20 cellular contexts compared by ENCODE assay signal in genomic region chr10:95450188-95450587, GRCh38.
DNase-seq lines count a peak whose midpoint lies in the region; ATAC-seq, FAIRE-seq and TF ChIP-seq lines count a peak whose summit lies in the region.
"Had no signal": no experiment of that assay in that cellular context is flagged by ENCODE, and none has a peak within 500 bp of the region (broad histone marks: within the 10 kb centered on the region; RNA-seq: fewer than 3 reads in every experiment).

No MANE protein-coding gene starts in this region.

- FAIRE-seq in GM12878 (lab: Jason Lieb, UNC), result no peak
- FAIRE-seq: H54 had no signal

- 13% methylated on average over 4 of the region's 4 CpGs for WGBS in GM12878 (ENCODE audit: insufficient coverage, insufficient replicate concordance, low lambda C conversion rate, missing lambda C conversion rate)
- WGBS in gastroesophageal sphincter (ENCODE audit: low coverage in 1 of 2), 2 donors, result 58 to 75% methylated on average over 4 of the region's 4 CpGs
- 90 to 93% methylated on average over 4 of the region's 4 CpGs for WGBS in sigmoid colon, 2 donors
- WGBS in transverse colon (ENCODE audit: low coverage in 1 of 2), 2 donors, result 80 to 89% methylated on average over 3 to 4 of the region's 4 CpGs

- no peaks in the 10 kb centered on the region for H4K20me1 ChIP-seq in GM12878 (ENCODE audit: control insufficient read depth, insufficient read depth)

- no peak for TF ChIP-seq EP300 in GM12878 (IDR thresholded peaks at IDR 0.05; ENCODE audit: borderline replicate concordance in 1 of 2, control insufficient read depth in 1 of 2, low read depth in 2 of 2, low read length in 2 of 2)
- TF ChIP-seq EP300 in gastroesophageal sphincter (IDR thresholded peaks at IDR 0.05), result no peak
- TF ChIP-seq EP300 in sigmoid colon (IDR thresholded peaks at IDR 0.05), result no peak
- TF ChIP-seq EP300 in transverse colon (IDR thresholded peaks at IDR 0.05; ENCODE audit: low read depth), result no peak

- H3K4me2 ChIP-seq in GM12878 (ENCODE audit: control insufficient read depth, insufficient read depth), result no peak overlapping the region

- peak; percentile 59 for ATAC-seq in GM12878
- ATAC-seq in gastroesophageal sphincter, result no peak
- ATAC-seq in HG03521 (IDR thresholded peaks at IDR 0.05; ENCODE audit: unreplicated experiment), result no peak
- ATAC-seq: Panc1 had no signal

- CTCF ChIA-PET in GM12878 (lab: Yijun Ruan, JAX), result interaction anchor here (0.9 to 4.2 kb wide), 4 partner anchors 19 to 204 kb away, joined by 4 to 17 read pairs (median 10); no protein-coding TSS in a partner anchor

- TF ChIP-seq POLR2A in GM12878 (IDR thresholded peaks at IDR 0.05; ENCODE audit: low read depth, low read length) (no peak), gastroesophageal sphincter (IDR thresholded peaks at IDR 0.05) (no peak), sigmoid colon (IDR thresholded peaks at IDR 0.05) (no peak), transverse colon (IDR thresholded peaks at IDR 0.05) (no peak)

- H3K79me2 ChIP-seq in GM12878 (ENCODE audit: control insufficient read depth, insufficient read depth, low read length), result no peaks in the 10 kb centered on the region

- H2AFZ ChIP-seq in GM12878 (ENCODE audit: control insufficient read depth, low read depth, low read length), result no peak overlapping the region

- H3K9ac ChIP-seq in GM12878 (ENCODE audit: control insufficient read depth, insufficient read depth, low read length), result no peak overlapping the region

- no peak for DNase-seq in GM12878 (ENCODE audit: low read depth, low spot score)
- no peak for DNase-seq in sigmoid colon
- no peak for DNase-seq in transverse colon
- DNase-seq in NCI-H2171 (lab: John Stamatoyannopoulos, UW), result no peak
- DNase-seq in cerebellar nuclear complex (lab: John Stamatoyannopoulos, UW), result no peak
- DNase-seq: ACHN; C1 segment of cervical spinal cord; CD8-positive, alpha-beta memory T cell; DMS53; EL; IMR-90; Karpas-422; NCI-H1092; NCI-H1436 treated with DMSO at 0.1 percent for 48 hours; NCI-H2029; NCI-H2171 treated with DMSO at 0.1 percent for 48 hours had no signal

- no peaks in the 10 kb centered on the region for H3K9me3 ChIP-seq in GM12878 (replicated peaks; ENCODE audit: control insufficient read depth, insufficient read depth, low read length)
- H3K9me3 ChIP-seq in gastroesophageal sphincter, result no peaks in the 10 kb centered on the region
- no peaks in the 10 kb centered on the region for H3K9me3 ChIP-seq in sigmoid colon
- H3K9me3 ChIP-seq in transverse colon, result no peaks in the 10 kb centered on the region

- no peaks in the 10 kb centered on the region for H3K4me1 ChIP-seq in GM12878 (ENCODE audit: control insufficient read depth, insufficient read depth, low read length)
- H3K4me1 ChIP-seq in gastroesophageal sphincter, result peaks cover 23 to 97% (median 55%) of the 10 kb centered on the region in 3 donors
- H3K4me1 ChIP-seq in sigmoid colon, result peaks cover 0 to 100% (median 93%) of the 10 kb centered on the region in 4 donors
- peaks cover 14 to 45% (median 24%) of the 10 kb centered on the region in 4 donors for H3K4me1 ChIP-seq in transverse colon

- no peaks in the 10 kb centered on the region for H3K36me3 ChIP-seq in GM12878 (ENCODE audit: control insufficient read depth in 2 of 2, insufficient read depth in 2 of 2, low read length in 1 of 2)
- no peaks in the 10 kb centered on the region for H3K36me3 ChIP-seq in gastroesophageal sphincter
- H3K36me3 ChIP-seq in sigmoid colon, result peaks cover 0 to 4% (median 0%) of the 10 kb centered on the region in 4 donors
- no peaks in the 10 kb centered on the region for H3K36me3 ChIP-seq in transverse colon

- RAD21 ChIA-PET in GM12878 (lab: Charles Lee; ENCODE audit: unreplicated experiment), result no interaction called here

- in situ Hi-C loops in GM12878 (cut with MboI), result no loop called here
- in situ Hi-C loops in transverse colon (cut with MboI; ENCODE audit: low pct_ligation_motif_present in 1 of 4, low pct_unique_long_range_greater_than_20kb in 1 of 4, low sequenced_read_pairs in 3 of 4), result no loop called here

- no TSS peak for BruUV-seq in GM12878 (replicated peaks; lab: Mats Ljungman, UMichigan)

- no peak overlapping the region for H3K4me3 ChIP-seq in GM12878
- no peak overlapping the region for H3K4me3 ChIP-seq in gastroesophageal sphincter
- no peak overlapping the region for H3K4me3 ChIP-seq in sigmoid colon
- H3K4me3 ChIP-seq in transverse colon, result no peak overlapping the region

- TF ChIP-seq CTCF in GM12878 (IDR thresholded peaks at IDR 0.05 in 2 of 3, conservative IDR thresholded peaks at IDR 0.05 in 1 of 3; ENCODE audit: control insufficient read depth in 2 of 3, extremely low read depth in 1 of 3, insufficient read depth in 1 of 3, low read depth in 3 of 3, low read length in 3 of 3) (no peak), gastroesophageal sphincter (IDR thresholded peaks at IDR 0.05) (no peak), sigmoid colon (IDR thresholded peaks at IDR 0.05) (no peak), transverse colon (IDR thresholded peaks at IDR 0.05) (no peak)

- SMC1A ChIA-PET in GM12878 (lab: Charles Lee; ENCODE audit: uncharacterized antibody, unreplicated experiment), result interaction anchor here (1.1 to 3.2 kb wide), 2 partner anchors 20 to 76 kb away, joined by 3 to 16 read pairs; no protein-coding TSS in a partner anchor

- TF ChIP-seq RAD21 in GM12878 (IDR thresholded peaks at IDR 0.05; ENCODE audit: insufficient read depth, low read depth, low read length), result no peak

- POLR2A ChIA-PET in GM12878 (lab: Charles Lee), result no interaction called here

- H3K27ac ChIP-seq in GM12878 (ENCODE audit: control insufficient read depth, insufficient read depth) (no peak overlapping the region), gastroesophageal sphincter (peak overlapping the region; percentile 84 to 97 (median 93)), sigmoid colon (peak overlapping the region; percentile 84 to 98 (median 90)), transverse colon (peak overlapping the region; percentile 67 to 89 (median 88))

- intact Hi-C loops in GM12878 (cut with micrococcal nuclease; ENCODE audit: unreplicated experiment) (no loop called here), sigmoid colon (cut with DNase I) (no loop called here), transverse colon (cut with DNase I; ENCODE audit: low total_unique reads) (loop anchor here (1.0 kb wide), 1 partner anchor 26 kb away; no protein-coding TSS in a partner anchor)

- H3K27me3 ChIP-seq in GM12878 (replicated peaks in 1 of 2; ENCODE audit: control insufficient read depth in 2 of 2, insufficient read depth in 2 of 2, low read length in 1 of 2) (no peaks in the 10 kb centered on the region; a peak in 1 of 4 replicates), gastroesophageal sphincter (no peaks in the 10 kb centered on the region), sigmoid colon (no peaks in the 10 kb centered on the region), transverse colon (no peaks in the 10 kb centered on the region)

TF ChIP-seq in GM12878, 131 proteins besides CTCF, POLR2A, EP300 and RAD21:
- TF ChIP-seq BCL11A (IDR thresholded peaks at IDR 0.05; ENCODE audit: low read depth, low read length), result peak; percentile 58; the same call in 1 of the 2 replicates
- TF ChIP-seq RUNX3 (IDR thresholded peaks at IDR 0.05; ENCODE audit: low read length), result peak; percentile 51; the same call in 1 of the 2 replicates
- peak; percentile 68; the same call in 1 of the 2 replicates for TF ChIP-seq MTA2 (IDR thresholded peaks at IDR 0.05; ENCODE audit: low read depth)
- no peak for TF ChIP-seq EED (IDR thresholded peaks at IDR 0.05; ENCODE audit: low read depth)
- 0 out of 4 replicates have a peak, but pooled peaks of 1 of the 2 experiments have one; percentile 21 for TF ChIP-seq IKZF2 (IDR thresholded peaks at IDR 0.05)
